In the genomic region with DNA sequence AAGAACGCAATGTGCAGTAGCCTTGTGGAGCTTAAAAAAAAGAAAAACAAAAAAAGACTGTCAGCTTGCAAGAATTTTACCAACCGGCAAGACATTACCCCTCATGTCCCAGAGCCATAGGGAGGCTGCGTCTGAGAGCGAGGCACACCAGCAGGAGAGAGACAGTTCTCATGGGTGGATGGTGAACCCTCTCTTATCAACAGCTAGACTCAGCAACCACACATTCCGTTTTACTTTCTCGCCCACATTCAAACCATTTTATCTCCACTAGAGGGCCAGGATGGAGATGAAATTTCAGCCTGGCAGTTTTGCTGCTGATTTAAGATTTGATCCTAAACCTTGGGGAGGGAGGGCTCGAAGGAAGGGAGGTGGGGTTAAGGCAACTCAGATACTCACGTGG, we compare ENCODE assay signal across 8 cellular contexts.
DNase-seq lines count a peak whose midpoint lies in the region; ATAC-seq, FAIRE-seq and TF ChIP-seq lines count a peak whose summit lies in the region.

No MANE protein-coding gene starts in this region.

- H3K4me1 ChIP-seq in PC-3 (ENCODE audit: insufficient read depth, low read length) (no peaks in the 10 kb centered on the region), K562 (replicated peaks in 1 of 2; ENCODE audit: control insufficient read depth in 2 of 2, insufficient read depth in 2 of 2, low read length in 2 of 2) (no peaks in the 10 kb centered on the region), kidney (ENCODE audit: control insufficient read depth in 1 of 2, insufficient read depth in 1 of 2, low read depth in 1 of 2, low read length in 2 of 2) (peaks cover 5 to 12% of the 10 kb centered on the region in 2 donors), testis (peaks cover 15% of the 10 kb centered on the region)

- TF ChIP-seq RAD21 in K562 (CRISPR knock-in tag; conservative IDR thresholded peaks at IDR 0.05 in 1 of 2, IDR thresholded peaks at IDR 0.05 in 1 of 2): peak; percentile 25 to 52; a peak in 3 of 4 replicates

- intact Hi-C loops in PC-3 (cut with micrococcal nuclease) (loop anchor here (2.0 to 5.0 kb wide), 2 partner anchors 198 to 249 kb away; no protein-coding TSS in a partner anchor), K562 (cut with micrococcal nuclease) (loop anchor here (5.0 kb wide), 1 partner anchor 248 kb away; a partner anchor contains a TSS), kidney (cut with DNase I) (loop anchor here (10.0 kb wide), 1 partner anchor 251 kb away; a partner anchor contains a TSS), testis (cut with DNase I; ENCODE audit: low total_unique reads) (no loop called here)

- H3K79me2 ChIP-seq in PC-3 (ENCODE audit: low read length) (no peaks in the 10 kb centered on the region), K562 (ENCODE audit: control insufficient read depth, insufficient read depth, low read length) (no peaks in the 10 kb centered on the region)

- DNase-seq in ACHN (peak; percentile 54), GM10266 (ENCODE audit: extremely low spot score) (peak; percentile 47), PC-3 (peak; percentile 70), K562 (ENCODE audit: extremely low read depth in 1 of 4, low spot score in 3 of 4) (peak; percentile 26 to 31 (median 26)), kidney (no peak), testis (peak; percentile 26), DMS79 (lab: John Stamatoyannopoulos, UW) (no peak)

- H2AFZ ChIP-seq in PC-3 (ENCODE audit: low read length) (no peak overlapping the region), K562 (ENCODE audit: low read depth, low read length) (no peak overlapping the region)

- POLR2A ChIA-PET in PC-3 (lab: Charles Lee; ENCODE audit: unreplicated experiment): interaction anchor here (1.2 kb wide), 1 partner anchor 74 kb away, joined by 3 read pairs; no protein-coding TSS in a partner anchor
- POLR2A ChIA-PET in K562 (lab: Yijun Ruan, JAX): interaction anchor here (1.2 kb wide), 1 partner anchor 10 kb away, joined by 3 read pairs; no protein-coding TSS in a partner anchor

- TF ChIP-seq CTCF in GM10266 (IDR thresholded peaks at IDR 0.05; ENCODE audit: control insufficient read depth, insufficient read depth, low read depth, missing control alignments) (peak; percentile 42), PC-3 (conservative IDR thresholded peaks at IDR 0.05; ENCODE audit: low read depth, low read length) (peak; percentile 71), K562 (IDR thresholded peaks at IDR 0.05 in 2 of 3, conservative IDR thresholded peaks at IDR 0.05 in 1 of 3; ENCODE audit: insufficient read depth in 2 of 3, low read depth in 1 of 3, low read length in 3 of 3) (peak; percentile 41 to 54 (median 44)), kidney (IDR thresholded peaks at IDR 0.05; ENCODE audit: borderline replicate concordance, extremely low read depth, insufficient read depth) (peak; percentile 28), testis (IDR thresholded peaks at IDR 0.05) (peak; percentile 41 to 54 (median 51))

- H3K9me2 ChIP-seq in PC-3 (replicated peaks; ENCODE audit: low read length): no peaks in the 10 kb centered on the region

- CTCF ChIA-PET in PC-3 (lab: Charles Lee) (interaction anchor here (0.7 to 0.8 kb wide), 2 partner anchors 198 to 573 kb away, joined by 3 to 6 read pairs; no protein-coding TSS in a partner anchor), K562 (lab: Yijun Ruan, JAX; ENCODE audit: low intra/inter-chr PET ratio) (no interaction called here)

- no peaks in the 10 kb centered on the region for H3K9me1 ChIP-seq in K562 (ENCODE audit: control insufficient read depth, insufficient read depth, low read length)

- H3K4me3 ChIP-seq in PC-3 (ENCODE audit: low read length) (no peak overlapping the region), K562 (no peak overlapping the region), kidney (ENCODE audit: low read length in 2 of 2) (no peak overlapping the region), testis (no peak overlapping the region)

- no peaks in the 10 kb centered on the region for H3F3A ChIP-seq in PC-3 (ENCODE audit: low read length, unreplicated experiment)

- H3K27ac ChIP-seq in PC-3 (ENCODE audit: low read length): no peak overlapping the region
- no peak overlapping the region for H3K27ac ChIP-seq in K562 (ENCODE audit: extremely low read depth, low read depth, low read length)
- H3K27ac ChIP-seq in kidney (ENCODE audit: low read depth in 2 of 2, low read length in 2 of 2): no peak overlapping the region
- no peak overlapping the region for H3K27ac ChIP-seq in testis

- FAIRE-seq in K562 (lab: Jason Lieb, UNC) (peak; percentile 83), kidney (lab: Jason Lieb, UNC) (no peak)

- BruUV-seq in PC-3 (replicated peaks; lab: Mats Ljungman, UMichigan) (no TSS peak), K562 (replicated peaks; lab: Mats Ljungman, UMichigan) (no TSS peak)

- WGBS in K562 (ENCODE audit: insufficient coverage, low coverage, missing lambda C conversion rate): 4% methylated on average over 8 of the region's 8 CpGs
- WGBS in testis, 2 donors: 29 to 37% methylated on average over 8 of the region's 8 CpGs

- H3K4me2 ChIP-seq in PC-3 (ENCODE audit: low read length) (no peak overlapping the region), K562 (ENCODE audit: insufficient read depth, low read length) (no peak overlapping the region)

- H4K20me1 ChIP-seq in PC-3 (ENCODE audit: low read length) (no peaks in the 10 kb centered on the region), K562 (replicated peaks; ENCODE audit: control insufficient read depth, insufficient read depth, low read length) (no peaks in the 10 kb centered on the region)

- H3K36me3 ChIP-seq in PC-3 (ENCODE audit: low read depth, low read length): no peaks in the 10 kb centered on the region
- H3K36me3 ChIP-seq in K562 (ENCODE audit: control insufficient read depth, insufficient read depth, low read length): no peaks in the 10 kb centered on the region
- H3K36me3 ChIP-seq in kidney (ENCODE audit: control insufficient read depth in 1 of 2, insufficient read depth in 2 of 2, low read length in 2 of 2): peaks cover 0 to 11% of the 10 kb centered on the region in 2 donors
- no peaks in the 10 kb centered on the region for H3K36me3 ChIP-seq in testis (ENCODE audit: low read depth, missing control alignments)

- ATAC-seq in PC-3 (peak; percentile 64), K562 (peak; percentile 78), GM21576 (IDR thresholded peaks at IDR 0.05; ENCODE audit: unreplicated experiment) (no peak)

- in situ Hi-C loops in ACHN (cut with HindIII; ENCODE audit: low pct_ligation_motif_present, low pct_unique_long_range_greater_than_20kb, low sequenced_read_pairs) (no loop called here), K562 (cut with MboI) (no loop called here)

- H3K9ac ChIP-seq in PC-3 (ENCODE audit: low read length) (no peak overlapping the region), K562 (ENCODE audit: insufficient read depth in 1 of 2, low read depth in 2 of 2, low read length in 2 of 2) (no peak overlapping the region), kidney (ENCODE audit: low read length in 2 of 2) (no peak overlapping the region)

- H3K27me3 ChIP-seq in PC-3 (ENCODE audit: low read length) (no peaks in the 10 kb centered on the region), K562 (ENCODE audit: control insufficient read depth in 2 of 2, insufficient read depth in 2 of 2, low read length in 2 of 2) (peaks cover 11 to 16% of the 10 kb centered on the region in 2 experiments; a peak in 4 of 5 replicates), testis (no peaks in the 10 kb centered on the region)

- H3K9me3 ChIP-seq in PC-3 (ENCODE audit: low read length) (no peaks in the 10 kb centered on the region), K562 (replicated peaks; ENCODE audit: control insufficient read depth, insufficient read depth, low read depth, low read length) (no peaks in the 10 kb centered on the region), kidney (ENCODE audit: control insufficient read depth in 1 of 2, low read length in 2 of 2) (no peaks in the 10 kb centered on the region), testis (no peaks in the 10 kb centered on the region)

- no peak for TF ChIP-seq EP300 in K562 (IDR thresholded peaks at IDR 0.05; ENCODE audit: low read length)

- TF ChIP-seq POLR2A in K562 (conservative IDR thresholded peaks at IDR 0.05) (no peak), testis (IDR thresholded peaks at IDR 0.05) (no peak)

TF ChIP-seq in K562, 482 proteins besides CTCF, POLR2A, EP300 and RAD21 (continues in another document):
- TF ChIP-seq CBX5 (IDR thresholded peaks at IDR 0.05; ENCODE audit: borderline replicate concordance, low read depth) (no peak), EWSR1 (IDR thresholded peaks at IDR 0.05; ENCODE audit: borderline replicate concordance, low read depth, partially characterized antibody) (no peak), HOXB6 (CRISPR knock-in tag; IDR thresholded peaks at IDR 0.05; ENCODE audit: borderline replicate concordance) (no peak), ZNF707 (CRISPR knock-in tag; conservative IDR thresholded peaks at IDR 0.05) (no peak), ZNF436 (CRISPR knock-in tag; IDR thresholded peaks at IDR 0.05) (no peak)
- TF ChIP-seq, protein P1, sequence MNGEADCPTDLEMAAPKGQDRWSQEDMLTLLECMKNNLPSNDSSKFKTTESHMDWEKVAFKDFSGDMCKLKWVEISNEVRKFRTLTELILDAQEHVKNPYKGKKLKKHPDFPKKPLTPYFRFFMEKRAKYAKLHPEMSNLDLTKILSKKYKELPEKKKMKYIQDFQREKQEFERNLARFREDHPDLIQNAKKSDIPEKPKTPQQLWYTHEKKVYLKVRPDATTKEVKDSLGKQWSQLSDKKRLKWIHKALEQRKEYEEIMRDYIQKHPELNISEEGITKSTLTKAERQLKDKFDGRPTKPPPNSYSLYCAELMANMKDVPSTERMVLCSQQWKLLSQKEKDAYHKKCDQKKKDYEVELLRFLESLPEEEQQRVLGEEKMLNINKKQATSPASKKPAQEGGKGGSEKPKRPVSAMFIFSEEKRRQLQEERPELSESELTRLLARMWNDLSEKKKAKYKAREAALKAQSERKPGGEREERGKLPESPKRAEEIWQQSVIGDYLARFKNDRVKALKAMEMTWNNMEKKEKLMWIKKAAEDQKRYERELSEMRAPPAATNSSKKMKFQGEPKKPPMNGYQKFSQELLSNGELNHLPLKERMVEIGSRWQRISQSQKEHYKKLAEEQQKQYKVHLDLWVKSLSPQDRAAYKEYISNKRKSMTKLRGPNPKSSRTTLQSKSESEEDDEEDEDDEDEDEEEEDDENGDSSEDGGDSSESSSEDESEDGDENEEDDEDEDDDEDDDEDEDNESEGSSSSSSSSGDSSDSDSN (IDR thresholded peaks at IDR 0.05; ENCODE audit: borderline replicate concordance in 1 of 2, low read depth in 2 of 2, low read length in 2 of 2): no peak

Comparison
In these comparisons a context has a peak if more than half of its experiments do, and no peak if none do; other contexts are left out.
1. DNase-seq: peak in ACHN (single experiment), GM10266 (single experiment), PC-3 (single experiment), K562 (4 of 4) and testis (single experiment); none in kidney (single experiment) and DMS79 (single experiment).
2. Peak in every context shown above with its lines, with median percentiles within 50 percentile points of each other: CTCF ChIP-seq.